8 cellular contexts compared by ENCODE assay signal in genomic region chr17:15549552-15549951, GRCh38. TPM values are rescaled to one million over a fixed set of nuclear protein-coding genes. Genes with fewer than 3 reads are reported as not detected.
DNase-seq lines count a peak whose midpoint lies in the region; ATAC-seq and TF ChIP-seq lines count a peak whose summit lies in the region.
"Not testable (repeated sequence)": the region's sequence is repeated elsewhere in the genome, so short reads cannot be mapped to it uniquely, and the experiment has no call there.

No MANE protein-coding gene starts in this region.

- H4K91ac ChIP-seq in mesenchymal stem cell (ENCODE audit: low read length): not testable (repeated sequence)

- not testable (repeated sequence) for H3K9ac ChIP-seq in mesenchymal stem cell (ENCODE audit: low read length)

- H2BK120ac ChIP-seq in mesenchymal stem cell (ENCODE audit: low read depth, low read length): not testable (repeated sequence)

- H2BK12ac ChIP-seq in mesenchymal stem cell (ENCODE audit: low read length in 2 of 2): not testable (repeated sequence)

- not testable (repeated sequence) for H3K23ac ChIP-seq in mesenchymal stem cell (ENCODE audit: low read length in 2 of 2)

- H3K27me3 ChIP-seq in CD4-positive, CD25-positive, alpha-beta regulatory T cell (ENCODE audit: control insufficient read depth, insufficient read depth, low read length); mesenchymal stem cell (ENCODE audit: control insufficient read depth in 1 of 2, insufficient read depth in 1 of 2, low read length in 2 of 2): not testable (repeated sequence)

- H3K4me1 Mint-ChIP-seq in CD4-positive, CD25-positive, alpha-beta regulatory T cell: peaks cover 0 to 14% (median 8%) of the 10 kb centered on the region in 4 donors
- not testable (repeated sequence) for H3K4me1 Mint-ChIP-seq in chondrocyte (ENCODE audit: low read depth)
- H3K4me1 Mint-ChIP-seq in nephron progenitor cell: peaks cover 21% of the 10 kb centered on the region

- not testable (repeated sequence) for H3K4me1 ChIP-seq in CD4-positive, CD25-positive, alpha-beta regulatory T cell (ENCODE audit: control insufficient read depth, insufficient read depth, low read length, poor library complexity, severe bottlenecking); mesenchymal stem cell (ENCODE audit: control insufficient read depth, insufficient read depth, low read depth, low read length); mesodermal cell (ENCODE audit: control insufficient read depth, insufficient read depth, low read length, poor library complexity, severe bottlenecking)

- not testable (repeated sequence) for DNase-seq in CD4-positive, CD25-positive, alpha-beta regulatory T cell; chondrocyte (ENCODE audit: low spot score); nephron progenitor cell
- DNase-seq in EL (peak; percentile 0), amniotic epithelial cell (ENCODE audit: low read depth) (peak; percentile 4), fibroblast of villous mesenchyme (ENCODE audit: low read depth) (peak; percentile 29), mesenchymal stem cell (peak; percentile 34)

- H4K8ac ChIP-seq in mesenchymal stem cell (ENCODE audit: low read length): not testable (repeated sequence)

- not testable (repeated sequence) for H3K4me3 ChIP-seq in CD4-positive, CD25-positive, alpha-beta regulatory T cell (ENCODE audit: low read depth, low read length); fibroblast of villous mesenchyme (ENCODE audit: low read depth, low read length); mesenchymal stem cell (ENCODE audit: insufficient read depth in 1 of 2, low read depth in 1 of 2, low read length in 2 of 2); mesodermal cell (ENCODE audit: extremely low read depth, insufficient read depth, low read length, poor library complexity, severe bottlenecking)

- H2AK5ac ChIP-seq in mesenchymal stem cell (ENCODE audit: low read length, severe bottlenecking): not testable (repeated sequence)

- H3K4me2 ChIP-seq in mesenchymal stem cell (ENCODE audit: low read length, poor library complexity, severe bottlenecking): not testable (repeated sequence)

- H3K18ac ChIP-seq in mesenchymal stem cell (ENCODE audit: low read depth in 1 of 2, low read length in 2 of 2): not testable (repeated sequence)

- TF ChIP-seq CTCF in chondrocyte (IDR thresholded peaks at IDR 0.05); fibroblast of villous mesenchyme (IDR thresholded peaks at IDR 0.05; ENCODE audit: insufficient read depth, low read depth, low read length); nephron progenitor cell (IDR thresholded peaks at IDR 0.05): not testable (repeated sequence)

- not testable (repeated sequence) for H3K36me3 ChIP-seq in CD4-positive, CD25-positive, alpha-beta regulatory T cell (ENCODE audit: control insufficient read depth, insufficient read depth, low read length); mesenchymal stem cell (ENCODE audit: control insufficient read depth in 1 of 2, insufficient read depth in 2 of 2, low read depth in 1 of 2, low read length in 2 of 2)
- peaks cover 11% of the 10 kb centered on the region for H3K36me3 ChIP-seq in mesodermal cell (ENCODE audit: control insufficient read depth, insufficient read depth, low read length)

- not testable (repeated sequence) for H3K9me3 ChIP-seq in CD4-positive, CD25-positive, alpha-beta regulatory T cell (ENCODE audit: control insufficient read depth in 2 of 2, low read length in 2 of 2); mesenchymal stem cell (ENCODE audit: control insufficient read depth, low read length); mesodermal cell (ENCODE audit: control insufficient read depth, low read length)

- not testable (repeated sequence) for H3K9me3 Mint-ChIP-seq in CD4-positive, CD25-positive, alpha-beta regulatory T cell; chondrocyte (ENCODE audit: low read depth); nephron progenitor cell

- peak overlapping the region in 1 of 4 donors; percentile 19 for H3K4me3 Mint-ChIP-seq in CD4-positive, CD25-positive, alpha-beta regulatory T cell
- not testable (repeated sequence) for H3K4me3 Mint-ChIP-seq in chondrocyte (ENCODE audit: unreplicated experiment); nephron progenitor cell

- H3K36me3 Mint-ChIP-seq in CD4-positive, CD25-positive, alpha-beta regulatory T cell: peaks cover 14% of the 10 kb centered on the region
- H3K36me3 Mint-ChIP-seq in chondrocyte (ENCODE audit: low read depth) (peaks cover 13% of the 10 kb centered on the region), nephron progenitor cell (ENCODE audit: low read depth) (peaks cover 42% of the 10 kb centered on the region)

- not testable (repeated sequence) for H3K14ac ChIP-seq in mesenchymal stem cell (ENCODE audit: low read length in 2 of 2)

- not testable (repeated sequence) for H2BK5ac ChIP-seq in mesenchymal stem cell (ENCODE audit: low read depth, low read length, poor library complexity, severe bottlenecking)

- WGBS in mesenchymal stem cell: 88% methylated on average over 1 of the region's 3 CpGs
- 86 to 92% methylated on average over 2 of the region's 3 CpGs for WGBS in mesodermal cell (ENCODE audit: insufficient coverage in 2 of 2), 2 experiments

- peak overlapping the region in 2 of 3 donors; percentile 24 to 76 for H3K27ac Mint-ChIP-seq in CD4-positive, CD25-positive, alpha-beta regulatory T cell
- H3K27ac Mint-ChIP-seq in chondrocyte (ENCODE audit: unreplicated experiment) (peak overlapping the region; percentile 20), nephron progenitor cell (peak overlapping the region; percentile 8)

- ATAC-seq in CD4-positive, CD25-positive, alpha-beta regulatory T cell (ENCODE audit: low read depth in 2 of 2): not testable (repeated sequence)

- not testable (repeated sequence) for H2BK15ac ChIP-seq in mesenchymal stem cell (ENCODE audit: low read depth, poor library complexity, severe bottlenecking)

- not testable (repeated sequence) for H3K4ac ChIP-seq in mesenchymal stem cell (ENCODE audit: low read depth in 1 of 2, low read length in 2 of 2)

- not testable (repeated sequence) for H3K27me3 Mint-ChIP-seq in CD4-positive, CD25-positive, alpha-beta regulatory T cell; chondrocyte (ENCODE audit: low read depth); nephron progenitor cell (ENCODE audit: low read depth, poor library complexity)

- not testable (repeated sequence) for H3K79me1 ChIP-seq in mesenchymal stem cell (replicated peaks; ENCODE audit: low read length, poor library complexity, severe bottlenecking)

- H3K27ac ChIP-seq in CD4-positive, CD25-positive, alpha-beta regulatory T cell (ENCODE audit: insufficient read depth, low read length, poor library complexity, severe bottlenecking); mesenchymal stem cell (ENCODE audit: low read length, poor library complexity, severe bottlenecking): not testable (repeated sequence)
- peak overlapping the region; percentile 29 for H3K27ac ChIP-seq in mesodermal cell (ENCODE audit: low read depth, low read length, severe bottlenecking)

- not testable (repeated sequence) for H2AFZ ChIP-seq in mesenchymal stem cell (ENCODE audit: low read depth, low read length)

RNA-seq across cellular contexts. Expression of gene TVP23C, which starts 13.7 kb away (rescaled TPM):
- 48.9 TPM for total RNA-seq in CD4-positive, CD25-positive, alpha-beta regulatory T cell
- 1 to 10 TPM; 3.2 to 5.1 (median 4.1) TPM for polyA plus RNA-seq in CD4-positive, CD25-positive, alpha-beta regulatory T cell
- 21.5 to 33.7 TPM (median 22.2 TPM) in 3 replicates for total RNA-seq in chondrocyte
- total RNA-seq in fibroblast of villous mesenchyme: 45.4 and 52.7 TPM in 2 replicates
- 4.8 TPM for polyA plus RNA-seq in mesenchymal stem cell (2013, experiment 1 of 2)
- 4.1 TPM for polyA plus RNA-seq in mesenchymal stem cell (2013, experiment 2 of 2)
- 12.6 TPM for polyA plus RNA-seq in mesodermal cell (2013, experiment 1 of 2)
- 13.3 TPM for polyA plus RNA-seq in mesodermal cell (2013, experiment 2 of 2)
